In the genomic region with DNA sequence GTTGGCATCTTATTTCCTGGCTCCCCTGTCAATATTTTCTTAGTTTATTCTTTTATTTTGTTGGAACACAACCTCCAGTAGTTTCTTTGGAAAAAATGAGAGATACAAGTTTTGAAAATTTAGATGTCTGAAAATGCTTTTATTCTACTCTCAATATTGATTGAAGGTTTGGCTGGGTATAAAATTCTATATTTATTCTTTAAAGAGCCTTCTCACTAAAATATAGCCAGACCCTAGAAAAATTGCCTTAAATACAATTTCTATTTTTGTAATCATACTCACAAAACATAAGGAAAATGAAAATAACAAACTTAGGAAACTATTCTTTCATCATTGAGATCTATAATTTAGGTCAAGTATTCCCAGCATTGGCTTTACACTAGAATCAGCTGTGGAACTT, we compare ENCODE assay signal across 8 cellular contexts.
"Had no signal": no experiment of that assay in that cellular context is flagged by ENCODE, and none has a peak within 500 bp of the region (broad histone marks: within the 10 kb centered on the region; RNA-seq: fewer than 3 reads in every experiment).

No MANE protein-coding gene starts in this region.

- DNase-seq: GDM1, GF-D8 had no signal

- ATAC-seq: GM12878 had no signal

- H3K4me3 ChIP-seq: GM12878 had no signal

- FAIRE-seq: G401.6, GM12878, GM12891, GM12892, GM18507, GM19239 had no signal
